Comparison of ENCODE assay signal across 12 cellular contexts in genomic region chr12:120835304-120835612, GRCh38.
DNase-seq lines count a peak whose midpoint lies in the region; ATAC-seq and TF ChIP-seq lines count a peak whose summit lies in the region.
"Had no signal": no experiment of that assay in that cellular context is flagged by ENCODE, and none has a peak within 500 bp of the region (broad histone marks: within the 10 kb centered on the region; RNA-seq: fewer than 3 reads in every experiment).

No MANE protein-coding gene starts in this region.

- H3K4me1 ChIP-seq in cardiac muscle cell (ENCODE audit: low read depth) (peaks cover 73% of the 10 kb centered on the region), lower lobe of right lung (peaks cover 57% of the 10 kb centered on the region), transverse colon (peaks cover 5 to 59% (median 26%) of the 10 kb centered on the region in 4 donors), colonic mucosa (no peaks in the 10 kb centered on the region)

- TF ChIP-seq POLR2A in transverse colon (IDR thresholded peaks at IDR 0.05), result no peak

- H3K36me3 Mint-ChIP-seq in activated naive CD8-positive, alpha-beta T cell treated with anti-CD3 and anti-CD28 coated beads for 36 hours, result peaks cover 3% of the 10 kb centered on the region

- H3K9me3 ChIP-seq in cardiac muscle cell (ENCODE audit: low read depth) (no peaks in the 10 kb centered on the region), lower lobe of right lung (no peaks in the 10 kb centered on the region), transverse colon (no peaks in the 10 kb centered on the region), colonic mucosa (no peaks in the 10 kb centered on the region)
- H3K9me3 ChIP-seq: pancreas had no signal

- TF ChIP-seq EP300 in transverse colon (IDR thresholded peaks at IDR 0.05; ENCODE audit: low read depth), result no peak

- in situ Hi-C loops in transverse colon (cut with MboI; ENCODE audit: low pct_ligation_motif_present in 1 of 4, low pct_unique_long_range_greater_than_20kb in 1 of 4, low sequenced_read_pairs in 3 of 4), result no loop called here

- no peaks in the 10 kb centered on the region for H3K9me3 Mint-ChIP-seq in activated naive CD8-positive, alpha-beta T cell treated with anti-CD3 and anti-CD28 coated beads for 36 hours

- intact Hi-C loops in cardiac septum (cut with DNase I) (no loop called here), lower lobe of right lung (cut with DNase I) (no loop called here), transverse colon (cut with DNase I; ENCODE audit: low total_unique reads) (no loop called here), colonic mucosa (cut with DNase I) (no loop called here)

- H3K27me3 Mint-ChIP-seq in activated naive CD8-positive, alpha-beta T cell treated with anti-CD3 and anti-CD28 coated beads for 36 hours, result no peaks in the 10 kb centered on the region

- 54 to 59% methylated on average over 4 of the region's 4 CpGs for WGBS in transverse colon (ENCODE audit: low coverage in 1 of 2), 2 donors

- H3K36me3 ChIP-seq in cardiac muscle cell (no peaks in the 10 kb centered on the region), lower lobe of right lung (no peaks in the 10 kb centered on the region), transverse colon (no peaks in the 10 kb centered on the region), colonic mucosa (no peaks in the 10 kb centered on the region)
- H3K36me3 ChIP-seq: pancreas had no signal

- peaks cover 53% of the 10 kb centered on the region for H3K4me1 Mint-ChIP-seq in activated naive CD8-positive, alpha-beta T cell treated with anti-CD3 and anti-CD28 coated beads for 36 hours

- H3K9ac ChIP-seq in colonic mucosa (ENCODE audit: low read depth in 2 of 2, low read length in 2 of 2), result no peak overlapping the region

- H3K27ac Mint-ChIP-seq in activated naive CD8-positive, alpha-beta T cell treated with anti-CD3 and anti-CD28 coated beads for 36 hours, result peak overlapping the region; percentile 56

- H3K4me3 ChIP-seq in cardiac muscle cell (peak overlapping the region; percentile 27), lower lobe of right lung (no peak overlapping the region), transverse colon (no peak overlapping the region), colonic mucosa (no peak overlapping the region)
- H3K4me3 ChIP-seq: pancreas had no signal

- peak overlapping the region; percentile 26 for H3K4me3 Mint-ChIP-seq in activated naive CD8-positive, alpha-beta T cell treated with anti-CD3 and anti-CD28 coated beads for 36 hours

- H3K27me3 ChIP-seq in cardiac muscle cell, result no peaks in the 10 kb centered on the region
- H3K27me3 ChIP-seq in lower lobe of right lung (ENCODE audit: low read depth), result no peaks in the 10 kb centered on the region
- no peaks in the 10 kb centered on the region for H3K27me3 ChIP-seq in transverse colon
- no peaks in the 10 kb centered on the region for H3K27me3 ChIP-seq in colonic mucosa
- H3K27me3 ChIP-seq: pancreas had no signal

- TF ChIP-seq CTCF in cardiac muscle cell (IDR thresholded peaks at IDR 0.05; ENCODE audit: low read depth, low read length), result no peak
- no peak for TF ChIP-seq CTCF in lower lobe of right lung (IDR thresholded peaks at IDR 0.05)
- TF ChIP-seq CTCF in transverse colon (IDR thresholded peaks at IDR 0.05), result no peak
- no peak for TF ChIP-seq CTCF in colonic mucosa (IDR thresholded peaks at IDR 0.05)

- peak in 1 of 2 donors; percentile 58 for ATAC-seq in lower lobe of right lung
- ATAC-seq: esophagus mucosa had no signal

- no peak for DNase-seq in cardiac muscle cell (ENCODE audit: low read depth in 1 of 2, low spot score in 1 of 2)
- no peak for DNase-seq in cardiac septum (ENCODE audit: low spot score)
- DNase-seq in activated naive CD8-positive, alpha-beta T cell treated with anti-CD3 and anti-CD28 coated beads for 36 hours, result no peak
- DNase-seq in lower lobe of right lung, result no peak
- DNase-seq in transverse colon, result no peak
- no peak for DNase-seq in colonic mucosa
- no peak for DNase-seq in NCI-H1105 (lab: John Stamatoyannopoulos, UW)
- DNase-seq in NCI-H226, result no peak
- DNase-seq: kidney glomerular epithelial cell, NCI-H1694 treated with DMSO at 0.1 percent for 48 hours, pancreas had no signal

- H3K27ac ChIP-seq in cardiac muscle cell, result peak overlapping the region; percentile 99
- H3K27ac ChIP-seq in lower lobe of right lung, result peak overlapping the region; percentile 38
- peak overlapping the region in 3 of 4 donors; percentile 3 to 27 (median 16) for H3K27ac ChIP-seq in transverse colon
- no peak overlapping the region for H3K27ac ChIP-seq in colonic mucosa
- H3K27ac ChIP-seq: pancreas had no signal
